8 cellular contexts compared by ENCODE assay signal in the genomic region with DNA sequence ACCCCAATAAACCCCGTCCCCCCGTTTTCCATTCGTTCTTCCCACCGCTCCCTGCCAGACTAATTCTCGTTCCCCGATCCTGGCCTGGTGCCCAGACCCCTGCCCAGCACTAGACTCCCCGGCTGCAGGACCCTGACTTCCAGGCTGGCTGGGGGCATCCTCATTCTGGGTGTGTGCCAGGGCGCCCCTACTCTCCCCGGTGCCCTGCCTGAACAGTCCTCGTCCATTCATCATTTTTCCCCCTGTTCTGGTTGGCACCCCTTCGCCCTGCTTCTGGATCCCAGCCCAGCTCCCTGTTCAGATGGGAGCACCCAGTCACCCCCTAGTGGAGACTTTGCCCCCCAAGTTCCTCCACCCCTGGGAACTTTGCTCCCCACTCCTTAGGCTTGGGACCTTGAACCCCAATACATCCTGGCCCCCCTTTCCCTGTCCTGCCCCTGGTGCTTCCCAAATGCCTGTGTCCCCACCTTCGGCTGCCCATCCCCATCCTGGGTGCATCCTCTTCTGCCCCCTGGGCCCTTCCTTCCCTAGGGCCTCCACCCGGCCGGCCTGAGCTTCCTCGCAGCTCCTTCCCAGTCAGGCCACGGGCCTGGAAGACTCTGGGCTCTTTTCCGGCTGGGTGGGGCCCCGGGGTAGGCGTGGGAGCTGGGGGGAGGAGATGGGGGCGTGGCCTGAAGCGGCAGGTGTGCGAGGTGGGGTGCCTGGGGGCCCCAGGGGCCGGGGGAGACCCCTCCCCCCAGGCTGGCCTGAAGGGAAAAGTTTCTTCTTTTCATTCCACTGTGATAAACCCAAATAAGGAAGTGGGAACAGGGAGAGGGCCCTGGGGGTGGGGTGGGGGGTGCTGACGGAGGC. TPM values are rescaled to one million over a fixed set of nuclear protein-coding genes. Genes with fewer than 3 reads are reported as not detected.
DNase-seq lines count a peak whose midpoint lies in the region; ATAC-seq, FAIRE-seq and TF ChIP-seq lines count a peak whose summit lies in the region.

No MANE protein-coding gene starts in this region.

- dilution Hi-C loops in keratinocyte (cut with MboI; ENCODE audit: extremely low pct_ligation_motif_present, low sequenced_read_pairs), result no loop called here

- peaks cover 37% of the 10 kb centered on the region for H3K79me2 ChIP-seq in keratinocyte (ENCODE audit: control insufficient read depth, insufficient read depth, low read length)

- intact Hi-C loops in body of pancreas (cut with DNase I), result no loop called here

- H3K27ac ChIP-seq in body of pancreas (peak overlapping the region in 2 of 4 donors; percentile 25 to 67), keratinocyte (ENCODE audit: control insufficient read depth, insufficient read depth, low read length) (peak overlapping the region; percentile 61), stomach smooth muscle (ENCODE audit: low read length) (no peak overlapping the region)

- TF ChIP-seq CTCF in body of pancreas (IDR thresholded peaks at IDR 0.05) (peak in 4 of 7 experiments; percentile 10 to 40 (median 27)), keratinocyte (optimal IDR thresholded peaks at IDR 0.05 in 1 of 3, IDR thresholded peaks at IDR 0.05 in 1 of 3, conservative IDR thresholded peaks at IDR 0.05 in 1 of 3; ENCODE audit: extremely low read depth in 1 of 3, insufficient read depth in 2 of 3, low read length in 3 of 3) (peak in 2 of 3 experiments; percentile 40 to 67)

- peak overlapping the region; percentile 29 to 62 for H3K4me3 ChIP-seq in body of pancreas
- H3K4me3 ChIP-seq in keratinocyte (ENCODE audit: control insufficient read depth in 2 of 3, extremely low read depth in 1 of 3, insufficient read depth in 2 of 3, low read depth in 1 of 3, low read length in 3 of 3), result peak overlapping the region; percentile 77 to 96 (median 96)
- peak overlapping the region; percentile 77 to 81 for H3K4me3 ChIP-seq in stomach smooth muscle (ENCODE audit: low read length in 2 of 2)

- H4K20me1 ChIP-seq in keratinocyte (ENCODE audit: control insufficient read depth, extremely low read depth, insufficient read depth, low read length), result peaks cover 8% of the 10 kb centered on the region

- H3K4me2 ChIP-seq in keratinocyte (ENCODE audit: control insufficient read depth, extremely low read depth, insufficient read depth, low read depth, low read length), result peak overlapping the region; percentile 87

- no peak overlapping the region for H2AFZ ChIP-seq in keratinocyte (ENCODE audit: control insufficient read depth, low read length)

- H3K9me1 ChIP-seq in keratinocyte (ENCODE audit: control insufficient read depth, extremely low read depth, insufficient read depth, low read length), result no peaks in the 10 kb centered on the region

- WGBS in body of pancreas, 2 donors, result 3 to 5% methylated on average over 15 to 24 of the region's 24 CpGs

- H3K36me3 ChIP-seq in body of pancreas (replicated peaks in 1 of 2; ENCODE audit: insufficient read depth in 1 of 2, low read depth in 2 of 2) (no peaks in the 10 kb centered on the region), keratinocyte (ENCODE audit: control insufficient read depth in 2 of 2, extremely low read depth in 1 of 2, insufficient read depth in 2 of 2, low read length in 2 of 2) (peaks cover 19 to 30% of the 10 kb centered on the region in 2 experiments), stomach smooth muscle (ENCODE audit: control insufficient read depth in 2 of 2, insufficient read depth in 2 of 2, low read length in 2 of 2) (peaks cover 9 to 10% of the 10 kb centered on the region in 2 donors)

- peak; percentile 29 for ATAC-seq in body of pancreas

- FAIRE-seq in keratinocyte (lab: Jason Lieb, UNC), result no peak

- H3K4me1 ChIP-seq in body of pancreas, result peaks cover 31% of the 10 kb centered on the region
- H3K4me1 ChIP-seq in keratinocyte (ENCODE audit: control insufficient read depth, extremely low read depth, insufficient read depth, low read length), result peaks cover 26% of the 10 kb centered on the region
- peaks cover 35% of the 10 kb centered on the region for H3K4me1 ChIP-seq in stomach smooth muscle (ENCODE audit: control insufficient read depth, insufficient read depth, low read length)

- H3K27me3 ChIP-seq in body of pancreas (no peaks in the 10 kb centered on the region), keratinocyte (ENCODE audit: control insufficient read depth, extremely low read depth, insufficient read depth, low read length) (no peaks in the 10 kb centered on the region), stomach smooth muscle (ENCODE audit: control insufficient read depth in 1 of 2, insufficient read depth in 2 of 2, low read length in 2 of 2) (no peaks in the 10 kb centered on the region)

- H3K9ac ChIP-seq in keratinocyte (ENCODE audit: control insufficient read depth, extremely low read depth, insufficient read depth, low read length), result peak overlapping the region; percentile 90
- H3K9ac ChIP-seq in stomach smooth muscle (ENCODE audit: low read length in 2 of 2), result peak overlapping the region; percentile 69 to 75

- peak in 2 of 3 donors; percentile 24 to 30 for TF ChIP-seq POLR2A in body of pancreas (IDR thresholded peaks at IDR 0.05)

- H3K9me3 ChIP-seq in body of pancreas, result no peaks in the 10 kb centered on the region
- no peaks in the 10 kb centered on the region for H3K9me3 ChIP-seq in keratinocyte (ENCODE audit: control insufficient read depth, low read depth, low read length)
- H3K9me3 ChIP-seq in stomach smooth muscle (ENCODE audit: control insufficient read depth in 2 of 2, low read length in 2 of 2), result no peaks in the 10 kb centered on the region

- DNase-seq in NCI-H1417 (lab: John Stamatoyannopoulos, UW), result peak in 2 of 3 experiments; percentile 31 to 47
- no peak for DNase-seq in NCI-H1417 treated with DMSO at 0.1 percent for 48 hours (lab: John Stamatoyannopoulos, UW)
- DNase-seq in NCI-H1105 (lab: John Stamatoyannopoulos, UW), result peak; percentile 43
- peak; percentile 47 to 60 (median 55) for DNase-seq in body of pancreas
- no peak for DNase-seq in keratinocyte (ENCODE audit: low read depth, low spot score)
- DNase-seq in GM19240 (ENCODE audit: insufficient read length, low spot score), result no peak
- DNase-seq in inferior parietal cortex (ENCODE audit: extremely low spot score), result no peak

RNA-seq across cellular contexts. Expression of gene PLCB3, which starts 0.9 kb away (rescaled TPM):
- 10 to 100 TPM; 13.8 to 14.5 TPM for total RNA-seq in body of pancreas
- polyA plus RNA-seq in keratinocyte, result 32.5 to 46.9 TPM (median 42.0 TPM) in 3 replicates
- polyA plus RNA-seq in keratinocyte (2011; ENCODE audit: low read depth), result 22.4 TPM
- 24.4 and 45.9 TPM in 2 replicates for polyA plus RNA-seq in keratinocyte (2011; cell fraction: cytosol; rRNA removed)
- polyA plus RNA-seq in keratinocyte (2011; cell fraction: nucleus; rRNA removed), result 80.0 and 97.8 TPM in 2 replicates
- polyA plus RNA-seq in keratinocyte (2012; ENCODE audit: low replicate concordance), result 23.8 and 55.9 TPM in 2 replicates
- polyA minus RNA-seq in keratinocyte, result 59.1 to 134 TPM (median 63.1 TPM) in 3 replicates
- polyA minus RNA-seq in keratinocyte (2011; cell fraction: cytosol; rRNA and poly(A)+ RNA removed), result 84.8 TPM
- polyA minus RNA-seq in keratinocyte (2011; cell fraction: nucleus; rRNA and poly(A)+ RNA removed), result 55.3 and 67.1 TPM in 2 replicates

RNA-seq across cellular contexts. Expression of gene PPP1R14B, which starts 5.5 kb away (rescaled TPM):
- 100 to 1,000 TPM in 1 of 2 donors, 10 to 100 TPM in 1; 87.7 to 112 TPM for total RNA-seq in body of pancreas
- polyA plus RNA-seq in keratinocyte, result 182 to 254 TPM (median 208 TPM) in 3 replicates
- polyA plus RNA-seq in keratinocyte (2011; ENCODE audit: low read depth), result 228 TPM
- polyA plus RNA-seq in keratinocyte (2011; cell fraction: cytosol; rRNA removed), result 136 and 242 TPM in 2 replicates
- 88.4 and 97.8 TPM in 2 replicates for polyA plus RNA-seq in keratinocyte (2011; cell fraction: nucleus; rRNA removed)
- 206 and 370 TPM in 2 replicates for polyA plus RNA-seq in keratinocyte (2012; ENCODE audit: low replicate concordance)
- 67.7 to 176 TPM (median 81.0 TPM) in 3 replicates for polyA minus RNA-seq in keratinocyte
- polyA minus RNA-seq in keratinocyte (2011; cell fraction: cytosol; rRNA and poly(A)+ RNA removed), result 142 TPM
- polyA minus RNA-seq in keratinocyte (2011; cell fraction: nucleus; rRNA and poly(A)+ RNA removed), result 24.2 and 30.3 TPM in 2 replicates

RNA-seq across cellular contexts. Expression of gene FKBP2, which starts 11.3 kb away (rescaled TPM):
- total RNA-seq in body of pancreas, result 10 to 100 TPM; 42.0 to 92.6 TPM
- polyA plus RNA-seq in keratinocyte, result 40.3 to 57.7 TPM (median 51.9 TPM) in 3 replicates
- 13.5 TPM for polyA plus RNA-seq in keratinocyte (2011; ENCODE audit: low read depth)
- 25.4 and 60.1 TPM in 2 replicates for polyA plus RNA-seq in keratinocyte (2011; cell fraction: cytosol; rRNA removed)
- polyA plus RNA-seq in keratinocyte (2011; cell fraction: nucleus; rRNA removed), result 36.5 and 39.2 TPM in 2 replicates
- 59.4 and 124 TPM in 2 replicates for polyA plus RNA-seq in keratinocyte (2012; ENCODE audit: low replicate concordance)
- 19.1 to 44.3 TPM (median 19.4 TPM) in 3 replicates for polyA minus RNA-seq in keratinocyte
- 48.7 TPM for polyA minus RNA-seq in keratinocyte (2011; cell fraction: cytosol; rRNA and poly(A)+ RNA removed)
- 10.8 and 13.9 TPM in 2 replicates for polyA minus RNA-seq in keratinocyte (2011; cell fraction: nucleus; rRNA and poly(A)+ RNA removed)

RNA-seq across cellular contexts. Expression of gene VEGFB, which starts 17.8 kb away (rescaled TPM):
- total RNA-seq in body of pancreas, result 100 to 1,000 TPM in 1 of 2 donors, 10 to 100 TPM in 1; 32.4 to 108 TPM
- polyA plus RNA-seq in keratinocyte, result 9.7 to 23.3 TPM (median 10.0 TPM) in 3 replicates
- polyA plus RNA-seq in keratinocyte (2011; ENCODE audit: low read depth), result 9.0 TPM
- 11.0 and 16.3 TPM in 2 replicates for polyA plus RNA-seq in keratinocyte (2011; cell fraction: cytosol; rRNA removed)
- polyA plus RNA-seq in keratinocyte (2011; cell fraction: nucleus; rRNA removed), result 10.7 and 13.0 TPM in 2 replicates
- 49.0 and 59.7 TPM in 2 replicates for polyA plus RNA-seq in keratinocyte (2012; ENCODE audit: low replicate concordance)
- 5.9 to 9.7 TPM (median 7.4 TPM) in 3 replicates for polyA minus RNA-seq in keratinocyte
- 14.0 TPM for polyA minus RNA-seq in keratinocyte (2011; cell fraction: cytosol; rRNA and poly(A)+ RNA removed)
- 2.7 and 3.0 TPM in 2 replicates for polyA minus RNA-seq in keratinocyte (2011; cell fraction: nucleus; rRNA and poly(A)+ RNA removed)

RNA-seq across cellular contexts. Expression of gene DNAJC4, which starts 21.9 kb away (rescaled TPM):
- total RNA-seq in body of pancreas, result 10 to 100 TPM; 23.6 to 56.7 TPM
- 10.1 to 24.7 TPM (median 12.2 TPM) in 3 replicates for polyA plus RNA-seq in keratinocyte
- 9.3 TPM for polyA plus RNA-seq in keratinocyte (2011; ENCODE audit: low read depth)
- 9.2 and 17.4 TPM in 2 replicates for polyA plus RNA-seq in keratinocyte (2011; cell fraction: cytosol; rRNA removed)
- 18.2 and 23.5 TPM in 2 replicates for polyA plus RNA-seq in keratinocyte (2011; cell fraction: nucleus; rRNA removed)
- polyA plus RNA-seq in keratinocyte (2012; ENCODE audit: low replicate concordance), result 14.5 and 34.1 TPM in 2 replicates
- polyA minus RNA-seq in keratinocyte, result 8.9 to 21.3 TPM (median 12.1 TPM) in 3 replicates
- polyA minus RNA-seq in keratinocyte (2011; cell fraction: cytosol; rRNA and poly(A)+ RNA removed), result 17.5 TPM
- 3.3 and 6.4 TPM in 2 replicates for polyA minus RNA-seq in keratinocyte (2011; cell fraction: nucleus; rRNA and poly(A)+ RNA removed)

Comparison
In these comparisons a context has a peak if more than half of its experiments do, and no peak if none do; other contexts are left out.
1. DNase-seq: peak in NCI-H1417 (2 of 3), NCI-H1105 (single experiment) and body of pancreas (4 of 4); none in NCI-H1417 treated with DMSO at 0.1 percent for 48 hours (single experiment), keratinocyte (single experiment), GM19240 (single experiment) and inferior parietal cortex (single experiment).
2. H3K4me3 ChIP-seq: peak in every context shown above with its lines; median percentile 96 in keratinocyte; 79 in stomach smooth muscle; 46 in body of pancreas.